ENCODE assay signal across 18 cellular contexts in the genomic region with DNA sequence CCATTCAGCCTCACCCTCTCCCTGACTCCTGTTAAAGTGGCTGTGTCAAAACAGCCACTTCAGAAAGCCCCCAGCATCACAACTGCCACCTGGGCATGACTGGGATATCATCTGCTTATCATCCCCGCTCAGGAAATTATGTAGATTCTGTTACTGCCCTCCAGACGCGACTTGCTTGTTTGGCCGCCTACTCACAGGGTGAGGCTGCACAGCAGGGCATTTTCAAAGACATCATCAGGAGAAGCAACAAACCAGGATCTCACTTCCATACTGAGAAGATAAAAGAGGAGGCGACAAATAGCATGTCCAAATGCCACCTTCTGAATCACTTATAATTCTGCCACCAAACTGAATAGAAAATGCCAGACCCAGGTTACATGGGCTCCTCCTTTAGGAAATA.
DNase-seq lines count a peak whose midpoint lies in the region; TF ChIP-seq lines count a peak whose summit lies in the region.
"Had no signal": no experiment of that assay in that cellular context is flagged by ENCODE, and none has a peak within 500 bp of the region (broad histone marks: within the 10 kb centered on the region; RNA-seq: fewer than 3 reads in every experiment).

No MANE protein-coding gene starts in this region.

- no peak overlapping the region for H3K9ac ChIP-seq in MM.1S (ENCODE audit: low read length)
- H3K9ac ChIP-seq: GM23248 had no signal

- TF ChIP-seq EP300 in esophagus muscularis mucosa (IDR thresholded peaks at IDR 0.05) = no peak
- TF ChIP-seq EP300 in ovary (IDR thresholded peaks at IDR 0.05) = no peak

- H3K27ac ChIP-seq in HEK293 (ENCODE audit: extremely low read depth, low read depth, low read length) = no peak overlapping the region
- H3K27ac ChIP-seq in esophagus muscularis mucosa (replicated peaks in 1 of 4) = no peak overlapping the region
- H3K27ac ChIP-seq in MM.1S (ENCODE audit: low read length) = no peak overlapping the region
- no peak overlapping the region for H3K27ac ChIP-seq in ovary
- no peak overlapping the region for H3K27ac ChIP-seq in tibial artery
- H3K27ac ChIP-seq: A549, GM23248, SJCRH30 had no signal

- 89% methylated on average over 5 of the region's 5 CpGs for WGBS in esophagus muscularis mucosa
- 73 to 84% (median 74%) methylated on average over 5 of the region's 5 CpGs for WGBS in ovary, 3 donors

- no peak overlapping the region for H3K4me3 ChIP-seq in HEK293 (ENCODE audit: low read depth, low read length)
- no peak overlapping the region for H3K4me3 ChIP-seq in esophagus muscularis mucosa
- H3K4me3 ChIP-seq in MM.1S (ENCODE audit: low read length) = no peak overlapping the region
- H3K4me3 ChIP-seq in ovary = no peak overlapping the region
- H3K4me3 ChIP-seq in tibial artery = no peak overlapping the region
- H3K4me3 ChIP-seq: A549, GM23248, SJCRH30 had no signal

- H3K27me3 ChIP-seq in esophagus muscularis mucosa (no peaks in the 10 kb centered on the region), MM.1S (replicated peaks; ENCODE audit: insufficient read depth, low read length) (no peaks in the 10 kb centered on the region), ovary (no peaks in the 10 kb centered on the region), tibial artery (no peaks in the 10 kb centered on the region)
- H3K27me3 ChIP-seq: BE2C, SJCRH30 had no signal

- intact Hi-C loops in esophagus muscularis mucosa (cut with DNase I) (no loop called here), ovary (cut with DNase I) (no loop called here), tibial artery (cut with DNase I; ENCODE audit: low total_unique reads) (no loop called here)

- no peak for TF ChIP-seq POLR2A in esophagus muscularis mucosa (IDR thresholded peaks at IDR 0.05; ENCODE audit: low read depth)
- TF ChIP-seq POLR2A in ovary (IDR thresholded peaks at IDR 0.05) = no peak

- H3K9me3 ChIP-seq in HEK293 (ENCODE audit: control insufficient read depth, insufficient read depth, low read depth, low read length) = no peaks in the 10 kb centered on the region
- H3K9me3 ChIP-seq in esophagus muscularis mucosa = no peaks in the 10 kb centered on the region
- no peaks in the 10 kb centered on the region for H3K9me3 ChIP-seq in MM.1S (replicated peaks; ENCODE audit: insufficient read depth, low read length)
- H3K9me3 ChIP-seq in ovary = no peaks in the 10 kb centered on the region
- H3K9me3 ChIP-seq in tibial artery = no peaks in the 10 kb centered on the region
- H3K9me3 ChIP-seq: A549, BE2C, SJCRH30 had no signal

- DNase-seq in NCI-H510A treated with DMSO at 0.1 percent for 48 hours (lab: John Stamatoyannopoulos, UW) (peak; percentile 17), NCI-H510A (lab: John Stamatoyannopoulos, UW) (no peak), NCI-H2171 treated with DMSO at 0.1 percent for 48 hours (lab: John Stamatoyannopoulos, UW) (peak; percentile 77), esophagus muscularis mucosa (ENCODE audit: extremely low spot score) (peak; percentile 45), MM.1S (no peak), ovary (no peak), tibial artery (no peak)
- DNase-seq: BE2C, GM23248, KBM-7, NCI-H1092, NCI-H1436 treated with DMSO at 0.1 percent for 48 hours, NCI-H2029 treated with DMSO at 0.1 percent for 48 hours, NCI-H774, OCI-M1 had no signal

- no peaks in the 10 kb centered on the region for H3K9me2 ChIP-seq in MM.1S (replicated peaks; ENCODE audit: insufficient read depth, low read length)

- no peaks in the 10 kb centered on the region for H3F3A ChIP-seq in MM.1S (ENCODE audit: insufficient read depth, low read length)

- CTCF ChIA-PET in HEK293 (lab: Yijun Ruan, JAX) = interaction anchor here (0.6 kb wide), 1 partner anchor 1626 kb away, joined by 3 read pairs; no protein-coding TSS in a partner anchor

- no peaks in the 10 kb centered on the region for H3K79me2 ChIP-seq in MM.1S (ENCODE audit: low read length)

- H3K4me2 ChIP-seq in MM.1S (ENCODE audit: low read depth, low read length) = no peak overlapping the region
- H3K4me2 ChIP-seq: A549 had no signal

- H3K36me3 ChIP-seq in HEK293 (ENCODE audit: control insufficient read depth in 2 of 2, insufficient read depth in 1 of 2, low read length in 2 of 2) = no peaks in the 10 kb centered on the region
- no peaks in the 10 kb centered on the region for H3K36me3 ChIP-seq in esophagus muscularis mucosa
- H3K36me3 ChIP-seq in MM.1S (replicated peaks; ENCODE audit: insufficient read depth, low read length) = no peaks in the 10 kb centered on the region
- H3K36me3 ChIP-seq in ovary = no peaks in the 10 kb centered on the region
- no peaks in the 10 kb centered on the region for H3K36me3 ChIP-seq in tibial artery
- H3K36me3 ChIP-seq: BE2C, SJCRH30 had no signal

- H3K4me1 ChIP-seq in HEK293 (ENCODE audit: control insufficient read depth, insufficient read depth, low read length) (peaks cover 5% of the 10 kb centered on the region; the same call in 1 of the 2 replicates), esophagus muscularis mucosa (no peaks in the 10 kb centered on the region), MM.1S (ENCODE audit: low read length) (no peaks in the 10 kb centered on the region), ovary (ENCODE audit: insufficient read depth) (no peaks in the 10 kb centered on the region), tibial artery (no peaks in the 10 kb centered on the region)
- H3K4me1 ChIP-seq: A549, BE2C, SJCRH30 had no signal

- no peaks in the 10 kb centered on the region for H4K20me1 ChIP-seq in MM.1S (ENCODE audit: insufficient read depth, low read length)

- TF ChIP-seq CTCF in HEK293 (tag by site-specific recombination; IDR thresholded peaks at IDR 0.05) = no peak
- TF ChIP-seq CTCF in esophagus muscularis mucosa (IDR thresholded peaks at IDR 0.05) = no peak
- no peak for TF ChIP-seq CTCF in MM.1S (IDR thresholded peaks at IDR 0.05; ENCODE audit: low read length)
- TF ChIP-seq CTCF in ovary (IDR thresholded peaks at IDR 0.05) = no peak
- TF ChIP-seq CTCF in tibial artery (IDR thresholded peaks at IDR 0.05) = no peak

- no peak overlapping the region for H2AFZ ChIP-seq in MM.1S (ENCODE audit: low read length)
- H2AFZ ChIP-seq: GM23248 had no signal

- POLR2A ChIA-PET in HEK293 (lab: Yijun Ruan, JAX) = no interaction called here

TF ChIP-seq in HEK293, 187 proteins besides CTCF, POLR2A, EP300 and RAD21 (continues in another document):
- TF ChIP-seq ZNF571 (tag by site-specific recombination; IDR thresholded peaks at IDR 0.05) (no peak), ZNF837 (tag by site-specific recombination; IDR thresholded peaks at IDR 0.05) (no peak), ZNF394 (tag by site-specific recombination; IDR thresholded peaks at IDR 0.05; ENCODE audit: borderline replicate concordance) (no peak), ZNF155 (tag by site-specific recombination; IDR thresholded peaks at IDR 0.05) (no peak), RBAK (tag by site-specific recombination; IDR thresholded peaks at IDR 0.05) (no peak), ZNF600 (tag by site-specific recombination; IDR thresholded peaks at IDR 0.05) (no peak)
- TF ChIP-seq, protein P1, sequence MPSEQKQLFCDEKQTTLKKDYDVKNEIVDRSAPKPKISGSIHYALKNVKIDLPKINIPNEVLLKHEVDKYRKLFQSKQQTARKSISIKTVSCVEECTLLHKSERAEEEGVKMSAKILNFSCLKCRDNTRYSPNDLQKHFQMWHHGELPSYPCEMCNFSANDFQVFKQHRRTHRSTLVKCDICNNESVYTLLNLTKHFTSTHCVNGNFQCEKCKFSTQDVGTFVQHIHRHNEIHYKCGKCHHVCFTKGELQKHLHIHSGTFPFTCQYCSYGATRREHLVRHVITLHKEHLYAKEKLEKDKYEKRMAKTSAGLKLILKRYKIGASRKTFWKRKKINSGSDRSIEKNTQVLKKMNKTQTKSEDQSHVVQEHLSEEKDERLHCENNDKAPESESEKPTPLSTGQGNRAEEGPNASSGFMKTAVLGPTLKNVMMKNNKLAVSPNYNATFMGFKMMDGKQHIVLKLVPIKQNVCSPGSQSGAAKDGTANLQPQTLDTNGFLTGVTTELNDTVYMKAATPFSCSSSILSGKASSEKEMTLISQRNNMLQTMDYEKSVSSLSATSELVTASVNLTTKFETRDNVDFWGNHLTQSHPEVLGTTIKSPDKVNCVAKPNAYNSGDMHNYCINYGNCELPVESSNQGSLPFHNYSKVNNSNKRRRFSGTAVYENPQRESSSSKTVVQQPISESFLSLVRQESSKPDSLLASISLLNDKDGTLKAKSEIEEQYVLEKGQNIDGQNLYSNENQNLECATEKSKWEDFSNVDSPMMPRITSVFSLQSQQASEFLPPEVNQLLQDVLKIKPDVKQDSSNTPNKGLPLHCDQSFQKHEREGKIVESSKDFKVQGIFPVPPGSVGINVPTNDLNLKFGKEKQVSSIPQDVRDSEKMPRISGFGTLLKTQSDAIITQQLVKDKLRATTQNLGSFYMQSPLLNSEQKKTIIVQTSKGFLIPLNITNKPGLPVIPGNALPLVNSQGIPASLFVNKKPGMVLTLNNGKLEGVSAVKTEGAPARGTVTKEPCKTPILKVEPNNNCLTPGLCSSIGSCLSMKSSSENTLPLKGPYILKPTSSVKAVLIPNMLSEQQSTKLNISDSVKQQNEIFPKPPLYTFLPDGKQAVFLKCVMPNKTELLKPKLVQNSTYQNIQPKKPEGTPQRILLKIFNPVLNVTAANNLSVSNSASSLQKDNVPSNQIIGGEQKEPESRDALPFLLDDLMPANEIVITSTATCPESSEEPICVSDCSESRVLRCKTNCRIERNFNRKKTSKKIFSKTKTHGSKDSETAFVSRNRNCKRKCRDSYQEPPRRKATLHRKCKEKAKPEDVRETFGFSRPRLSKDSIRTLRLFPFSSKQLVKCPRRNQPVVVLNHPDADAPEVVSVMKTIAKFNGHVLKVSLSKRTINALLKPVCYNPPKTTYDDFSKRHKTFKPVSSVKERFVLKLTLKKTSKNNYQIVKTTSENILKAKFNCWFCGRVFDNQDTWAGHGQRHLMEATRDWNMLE (tag by site-specific recombination; conservative IDR thresholded peaks at IDR 0.05; ENCODE audit: low read depth) = no peak
- TF ChIP-seq, protein P2, sequence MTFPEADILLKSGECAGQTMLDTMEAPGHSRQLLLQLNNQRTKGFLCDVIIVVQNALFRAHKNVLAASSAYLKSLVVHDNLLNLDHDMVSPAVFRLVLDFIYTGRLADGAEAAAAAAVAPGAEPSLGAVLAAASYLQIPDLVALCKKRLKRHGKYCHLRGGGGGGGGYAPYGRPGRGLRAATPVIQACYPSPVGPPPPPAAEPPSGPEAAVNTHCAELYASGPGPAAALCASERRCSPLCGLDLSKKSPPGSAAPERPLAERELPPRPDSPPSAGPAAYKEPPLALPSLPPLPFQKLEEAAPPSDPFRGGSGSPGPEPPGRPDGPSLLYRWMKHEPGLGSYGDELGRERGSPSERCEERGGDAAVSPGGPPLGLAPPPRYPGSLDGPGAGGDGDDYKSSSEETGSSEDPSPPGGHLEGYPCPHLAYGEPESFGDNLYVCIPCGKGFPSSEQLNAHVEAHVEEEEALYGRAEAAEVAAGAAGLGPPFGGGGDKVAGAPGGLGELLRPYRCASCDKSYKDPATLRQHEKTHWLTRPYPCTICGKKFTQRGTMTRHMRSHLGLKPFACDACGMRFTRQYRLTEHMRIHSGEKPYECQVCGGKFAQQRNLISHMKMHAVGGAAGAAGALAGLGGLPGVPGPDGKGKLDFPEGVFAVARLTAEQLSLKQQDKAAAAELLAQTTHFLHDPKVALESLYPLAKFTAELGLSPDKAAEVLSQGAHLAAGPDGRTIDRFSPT (tag by site-specific recombination; IDR thresholded peaks at IDR 0.05) = no peak

Comparison
In these comparisons a context has a peak if more than half of its experiments do, and no peak if none do; other contexts are left out.
1. DNase-seq: peak in NCI-H510A treated with DMSO at 0.1 percent for 48 hours (single experiment), NCI-H2171 treated with DMSO at 0.1 percent for 48 hours (single experiment) and esophagus muscularis mucosa (single experiment); none in NCI-H510A (single experiment), MM.1S (single experiment), ovary (0 of 5) and tibial artery (0 of 2).